Comparison of ENCODE assay signal across 18 cellular contexts in genomic region chr5:149411738-149412519, GRCh38. TPM values are rescaled to one million over a fixed set of nuclear protein-coding genes. Genes with fewer than 3 reads are reported as not detected.
DNase-seq lines count a peak whose midpoint lies in the region; ATAC-seq and TF ChIP-seq lines count a peak whose summit lies in the region.
"Had no signal": no experiment of that assay in that cellular context is flagged by ENCODE, and none has a peak within 500 bp of the region (broad histone marks: within the 10 kb centered on the region; RNA-seq: fewer than 3 reads in every experiment).

No MANE protein-coding gene starts in this region.

- no TSS peak for BruUV-seq in IMR-90 (replicated peaks; lab: Mats Ljungman, UMichigan)

- in situ Hi-C loops in IMR-90 (cut with MboI; ENCODE audit: low sequenced_read_pairs), result no loop called here

- peak overlapping the region; percentile 35 for H2AK9ac ChIP-seq in IMR-90 (replicated peaks; ENCODE audit: low read depth, low read length, poor library complexity)

- H2BK120ac ChIP-seq in IMR-90 (ENCODE audit: low read depth, low read length) (0 out of 2 replicates have a peak overlapping the region, but pooled peaks have one; percentile 1), neuronal stem cell (ENCODE audit: low read depth, low read length) (no peak overlapping the region)

- no peak for DNase-seq in IMR-90
- no peak for DNase-seq in neuronal stem cell (ENCODE audit: low spot score)
- peak in 1 of 2 donors; percentile 65 for DNase-seq in tibial artery
- DNase-seq in NCI-H128 (lab: John Stamatoyannopoulos, UW; ENCODE audit: unreplicated experiment), result no peak
- DNase-seq in NCI-H146 (lab: John Stamatoyannopoulos, UW), result no peak
- no peak for DNase-seq in cerebellum (ENCODE audit: low spot score)
- DNase-seq: activated CD8-positive, alpha-beta memory T cell treated with anti-CD3 and anti-CD28 coated beads, Interleukin-2, amount 50 U/mL, for 4 hours; activated naive CD4-positive, alpha-beta T cell; C1 segment of cervical spinal cord; DMS53; Karpas-422; NCI-H1417; NK-92 treated with Interleukin-12 subunit alpha and Interleukin-12 subunit beta, amount 100 ng/mL, for 24 hours had no signal

- peak overlapping the region; percentile 61; the same call in 1 of the 2 replicates for H3K14ac ChIP-seq in IMR-90 (replicated peaks; ENCODE audit: low read depth, low read length)
- no peak overlapping the region for H3K14ac ChIP-seq in neuronal stem cell (ENCODE audit: low read length)

- H2BK5ac ChIP-seq in IMR-90 (ENCODE audit: low read depth, low read length, poor library complexity, severe bottlenecking) (peak overlapping the region; percentile 15), neuronal stem cell (ENCODE audit: low read length) (no peak overlapping the region)

- peaks cover 0 to 71% of the 10 kb centered on the region in 2 experiments; a peak in 2 of 4 replicates for H3K79me1 ChIP-seq in IMR-90 (ENCODE audit: low read depth in 1 of 2, low read length in 2 of 2)
- no peaks in the 10 kb centered on the region for H3K79me1 ChIP-seq in neuronal stem cell (ENCODE audit: low read depth, low read length)

- TF ChIP-seq CTCF in IMR-90 (conservative IDR thresholded peaks at IDR 0.05; ENCODE audit: low read depth, low read length) (no peak), tibial artery (IDR thresholded peaks at IDR 0.05) (no peak)

- H2AFZ ChIP-seq in IMR-90 (replicated peaks; ENCODE audit: low read length, poor library complexity) (no peak overlapping the region), neuronal stem cell (ENCODE audit: low read length) (no peak overlapping the region)

- H4K91ac ChIP-seq in IMR-90 (ENCODE audit: insufficient read depth, low read depth, low read length), result 0 out of 2 replicates have a peak overlapping the region, but pooled peaks have one; percentile 26
- H4K91ac ChIP-seq in neuronal stem cell (ENCODE audit: low read depth, low read length, poor library complexity), result no peak overlapping the region

- no peaks in the 10 kb centered on the region for H3K27me3 ChIP-seq in IMR-90 (ENCODE audit: control insufficient read depth, insufficient read depth, low read length)
- H3K27me3 ChIP-seq in esophagus (ENCODE audit: control insufficient read depth in 1 of 2, insufficient read depth in 2 of 2, low read length in 2 of 2), result no peaks in the 10 kb centered on the region
- H3K27me3 ChIP-seq in neuronal stem cell (ENCODE audit: control insufficient read depth in 3 of 3, insufficient read depth in 3 of 3, low read depth in 1 of 3, low read length in 3 of 3), result peaks cover 0 to 7% (median 0%) of the 10 kb centered on the region in 3 experiments
- no peaks in the 10 kb centered on the region for H3K27me3 ChIP-seq in tibial artery
- H3K27me3 ChIP-seq: dorsolateral prefrontal cortex, neutrophil had no signal

- no peaks in the 10 kb centered on the region for H3K9me3 ChIP-seq in IMR-90 (ENCODE audit: control insufficient read depth, insufficient read depth, low read length)
- no peaks in the 10 kb centered on the region for H3K9me3 ChIP-seq in esophagus (ENCODE audit: control insufficient read depth in 2 of 2, insufficient read depth in 1 of 2, low read depth in 1 of 2, low read length in 1 of 2)
- H3K9me3 ChIP-seq in neuronal stem cell (replicated peaks in 1 of 2; ENCODE audit: control insufficient read depth in 2 of 2, insufficient read depth in 1 of 2, low read depth in 1 of 2, low read length in 2 of 2), result no peaks in the 10 kb centered on the region
- H3K9me3 ChIP-seq in tibial artery, result no peaks in the 10 kb centered on the region
- H3K9me3 ChIP-seq: neutrophil had no signal

- CTCF ChIA-PET in IMR-90 (lab: Yijun Ruan, JAX), result no interaction called here

- ATAC-seq in IMR-90 (ENCODE audit: low read depth), result no peak
- ATAC-seq: stimulated activated effector memory CD8-positive, alpha-beta T cell treated with anti-CD3 and anti-CD28 coated beads, Interleukin-12 subunit alpha, Interleukin-12 subunit beta, amount 100 ng/mL, for 72 hours had no signal

- H2BK12ac ChIP-seq in neuronal stem cell (ENCODE audit: low read length), result no peak overlapping the region

- H4K5ac ChIP-seq in IMR-90 (ENCODE audit: low read depth, low read length), result no peak overlapping the region

- peaks cover 24% of the 10 kb centered on the region for H3K9me1 ChIP-seq in IMR-90 (ENCODE audit: insufficient read depth, low read length)

- H3K9ac ChIP-seq in IMR-90 (ENCODE audit: low read depth, low read length) (peak overlapping the region; percentile 38), neuronal stem cell (ENCODE audit: low read depth, low read length, poor library complexity) (no peak overlapping the region)

- H2AK5ac ChIP-seq in IMR-90 (ENCODE audit: low read depth, low read length), result no peak overlapping the region; the same call in 1 of the 2 replicates
- no peak overlapping the region for H2AK5ac ChIP-seq in neuronal stem cell (ENCODE audit: low read depth, low read length)

- H3K4me3 ChIP-seq in IMR-90 (ENCODE audit: insufficient read depth, low read depth, low read length), result no peak overlapping the region
- H3K4me3 ChIP-seq in esophagus (ENCODE audit: low read depth in 1 of 2, low read length in 2 of 2), result peak overlapping the region; percentile 27 to 46
- no peak overlapping the region for H3K4me3 ChIP-seq in neuronal stem cell (ENCODE audit: low read length in 2 of 2)
- peak overlapping the region; percentile 66 to 94 for H3K4me3 ChIP-seq in tibial artery

- peaks cover 96% of the 10 kb centered on the region for H4K20me1 ChIP-seq in IMR-90 (ENCODE audit: insufficient read depth, low read length)

- H3K18ac ChIP-seq in IMR-90 (ENCODE audit: low read depth, low read length) (no peak overlapping the region; the same call in 1 of the 2 replicates), neuronal stem cell (ENCODE audit: low read length) (peak overlapping the region; percentile 19)

- H3K23ac ChIP-seq in IMR-90 (ENCODE audit: low read depth, low read length) (peak overlapping the region; percentile 67), neuronal stem cell (ENCODE audit: low read depth, low read length, poor library complexity) (no peak overlapping the region)

- H2BK15ac ChIP-seq in IMR-90 (ENCODE audit: low read depth, low read length) (no peak overlapping the region), neuronal stem cell (ENCODE audit: low read length) (no peak overlapping the region)

- dilution Hi-C loops in IMR-90 (cut with HindIII; ENCODE audit: low sequenced_read_pairs, unreplicated experiment), result no loop called here

- H4K8ac ChIP-seq in IMR-90 (ENCODE audit: low read depth in 2 of 2, low read length in 2 of 2), result peak overlapping the region in 1 of 2 experiments; percentile 28; a peak in 1 of 4 replicates
- H4K8ac ChIP-seq in neuronal stem cell (ENCODE audit: low read depth, low read length), result no peak overlapping the region

- no peak overlapping the region for H3K56ac ChIP-seq in IMR-90 (ENCODE audit: extremely low read depth, insufficient read depth, low read length)

- TF ChIP-seq POLR2A in IMR-90 (IDR thresholded peaks at IDR 0.05; ENCODE audit: low read depth, low read length), result no peak

- H3K27ac ChIP-seq in IMR-90 (ENCODE audit: insufficient read depth, low read length) (peak overlapping the region; percentile 67; the same call in 1 of the 2 replicates), esophagus (ENCODE audit: low read depth in 2 of 2, low read length in 1 of 2) (peak overlapping the region; percentile 58 to 70), neuronal stem cell (replicated peaks; ENCODE audit: low read length) (no peak overlapping the region), tibial artery (peak overlapping the region; percentile 90 to 98)
- H3K27ac ChIP-seq: neutrophil had no signal

- no peak for TF ChIP-seq RAD21 in IMR-90 (IDR thresholded peaks at IDR 0.05; ENCODE audit: low read length)

- POLR2A ChIA-PET in IMR-90 (lab: Charles Lee; ENCODE audit: unreplicated experiment), result interaction anchor here (0.7 to 5.1 kb wide), 2 partner anchors 12 to 443 kb away, joined by 4 to 22 read pairs; no protein-coding TSS in a partner anchor

- peaks cover 77% of the 10 kb centered on the region for H3K36me3 ChIP-seq in IMR-90 (ENCODE audit: control insufficient read depth, insufficient read depth, low read length)
- no peaks in the 10 kb centered on the region for H3K36me3 ChIP-seq in esophagus (ENCODE audit: control insufficient read depth in 2 of 2, insufficient read depth in 2 of 2, low read length in 1 of 2)
- H3K36me3 ChIP-seq in neuronal stem cell (replicated peaks in 1 of 2; ENCODE audit: control insufficient read depth in 2 of 2, insufficient read depth in 2 of 2, low read length in 2 of 2), result no peaks in the 10 kb centered on the region
- H3K36me3 ChIP-seq in tibial artery, result peaks cover 94 to 96% (median 96%) of the 10 kb centered on the region in 3 donors
- H3K36me3 ChIP-seq: neutrophil had no signal

- intact Hi-C loops in IMR-90 (cut with micrococcal nuclease), result no loop called here
- intact Hi-C loops in tibial artery (cut with DNase I; ENCODE audit: low total_unique reads), result no loop called here

- WGBS in IMR-90 (ENCODE audit: extremely low coverage in 2 of 2, insufficient read length in 1 of 2), 2 experiments, result 53% methylated on average over 2 of the region's 9 CpGs; no CpG with 5 or more reads in 1 of the 2 experiments
- WGBS in esophagus, 2 donors, result 70 to 85% methylated on average over 9 of the region's 9 CpGs
- no CpG with 5 or more reads among the region's 9 CpGs for WGBS in neuronal stem cell (ENCODE audit: extremely low coverage in 2 of 2, insufficient read length in 2 of 2, insufficient replicate concordance in 1 of 2), 2 donors

- peak overlapping the region; percentile 53 for H3K4me2 ChIP-seq in IMR-90 (ENCODE audit: low read depth, low read length)
- H3K4me2 ChIP-seq in neuronal stem cell (ENCODE audit: insufficient read depth, low read length, poor library complexity, severe bottlenecking), result no peak overlapping the region

- H3K4me1 ChIP-seq in IMR-90 (ENCODE audit: control insufficient read depth, insufficient read depth, low read length) (peaks cover 48% of the 10 kb centered on the region), esophagus (ENCODE audit: control insufficient read depth in 2 of 2, insufficient read depth in 2 of 2, low read length in 1 of 2) (no peaks in the 10 kb centered on the region), neuronal stem cell (ENCODE audit: control insufficient read depth in 2 of 2, insufficient read depth in 1 of 2, low read depth in 1 of 2, low read length in 2 of 2) (peaks cover 6 to 8% of the 10 kb centered on the region in 2 donors), tibial artery (peaks cover 0 to 49% (median 30%) of the 10 kb centered on the region in 4 donors)

- no peak overlapping the region for H2BK20ac ChIP-seq in IMR-90 (ENCODE audit: low read depth, low read length)

- H3K4ac ChIP-seq in IMR-90 (ENCODE audit: low read depth, low read length) (peak overlapping the region; percentile 61), neuronal stem cell (ENCODE audit: low read length) (no peak overlapping the region)

RNA-seq across cellular contexts. Expression of gene IL17B, which starts 32.8 kb away (rescaled TPM):
- total RNA-seq in IMR-90 (2012; rRNA removed), result 0.28 TPM in 1 of 2 replicates, not detected in the other
- 0.31 and 0.86 TPM in 2 replicates for polyA plus RNA-seq in IMR-90 (2012; rRNA removed)
- 0.84 TPM in 1 of 2 replicates, not detected in the other for polyA plus RNA-seq in IMR-90 (2012; cell fraction: cytosol; rRNA removed)
- polyA plus RNA-seq in IMR-90 (2012; cell fraction: nucleus; rRNA removed; ENCODE audit: low replicate concordance), result 0.30 and 0.39 TPM in 2 replicates
- 1 to 10 TPM; 1.4 TPM for polyA plus RNA-seq in esophagus
- not detected for polyA plus RNA-seq in neuronal stem cell (2013, experiment 1 of 2)
- polyA plus RNA-seq in neuronal stem cell (2013, experiment 2 of 2), result not detected
- total RNA-seq in cerebellum, result not detected
- total RNA-seq: T-helper 2 cell treated with Interferon-gamma antibody and Interleukin-4, amounts not matched to agents 100 ng/mL and 5 ng/mL, for 36 hours had no signal

RNA-seq across cellular contexts. Expression of gene PCYOX1L, which starts 54.1 kb away (rescaled TPM):
- 5.8 and 7.0 TPM in 2 replicates for total RNA-seq in IMR-90 (2012; rRNA removed)
- polyA plus RNA-seq in IMR-90 (2012; rRNA removed), result 14.3 and 16.3 TPM in 2 replicates
- 10.1 and 15.5 TPM in 2 replicates for polyA plus RNA-seq in IMR-90 (2012; cell fraction: cytosol; rRNA removed)
- 30.0 and 32.4 TPM in 2 replicates for polyA plus RNA-seq in IMR-90 (2012; cell fraction: nucleus; rRNA removed; ENCODE audit: low replicate concordance)
- polyA plus RNA-seq in esophagus, result 1 to 10 TPM; 2.7 to 5.7 TPM
- polyA plus RNA-seq in neuronal stem cell (2013, experiment 1 of 2), result 16.0 TPM
- 16.3 TPM for polyA plus RNA-seq in neuronal stem cell (2013, experiment 2 of 2)
- total RNA-seq in cerebellum, result 9.0 TPM

Comparison
In these comparisons a context has a peak if more than half of its experiments do, and no peak if none do; other contexts are left out.
1. H3K4me3 ChIP-seq: peak in esophagus (2 of 2) and tibial artery (2 of 2); none in IMR-90 (single experiment) and neuronal stem cell (0 of 2).